ENCODE assay signal across 8 cellular contexts in the genomic region with DNA sequence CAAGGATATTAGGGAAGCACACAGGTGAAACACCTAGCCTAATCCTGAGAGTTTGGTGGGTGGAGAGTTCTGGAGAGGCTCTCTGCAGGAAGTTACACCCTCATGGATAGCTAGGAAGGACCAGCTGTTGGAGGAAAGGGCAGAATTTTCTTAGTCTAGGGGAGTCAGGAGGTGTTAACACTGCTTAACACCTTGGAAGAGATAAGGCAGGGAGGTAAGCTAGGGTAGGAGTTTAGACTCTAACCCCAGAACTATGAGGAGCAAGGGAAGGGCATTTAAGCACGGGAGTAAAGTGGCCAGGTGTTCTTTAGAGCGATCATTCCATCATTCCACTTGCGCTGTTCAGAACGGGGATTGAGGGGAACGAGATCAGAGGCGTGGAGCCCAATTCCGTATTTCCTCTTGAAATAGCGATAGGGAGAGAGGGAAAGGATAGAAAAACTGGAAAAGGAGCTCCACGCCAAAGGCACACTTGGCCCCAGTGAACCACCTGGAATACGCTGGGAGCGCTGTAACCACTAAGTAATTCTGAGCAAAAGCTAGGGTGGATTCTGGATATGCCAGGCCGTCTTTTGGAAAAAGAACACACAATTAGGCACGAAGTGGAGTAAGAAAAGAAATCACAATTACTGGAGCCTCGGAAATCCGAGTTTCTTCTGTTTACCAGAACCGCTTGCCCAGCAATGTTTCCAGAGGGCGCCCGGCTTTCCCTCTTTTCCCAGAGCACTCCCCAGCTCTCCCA. TPM values are rescaled to one million over a fixed set of nuclear protein-coding genes. Genes with fewer than 3 reads are reported as not detected.
A peak's percentile ranks its signal among the peaks of the same experiment; 100 is the strongest.
DNase-seq lines count a peak whose midpoint lies in the region; ATAC-seq and TF ChIP-seq lines count a peak whose summit lies in the region.

No MANE protein-coding gene starts in this region.

- peaks cover 0 to 12% of the 10 kb centered on the region in 2 donors for H3K4me1 ChIP-seq in thoracic aorta (ENCODE audit: control insufficient read depth in 1 of 2, low read depth in 2 of 2)

- no peaks in the 10 kb centered on the region for H3K9me3 ChIP-seq in thoracic aorta

- no peaks in the 10 kb centered on the region for H3K27me3 ChIP-seq in thoracic aorta (replicated peaks; ENCODE audit: insufficient read depth)

- ATAC-seq in activated CD8-positive, alpha-beta memory T cell treated with anti-CD3 and anti-CD28 coated beads, Interleukin-2, amount 10 ng/mL, durations not matched to agents 7 days and 5 days = no peak
- no peak for ATAC-seq in activated naive CD8-positive, alpha-beta T cell treated with anti-CD3 and anti-CD28 coated beads, Interleukin-2, amount 50 U/mL, for 24 hours
- ATAC-seq in left colon = peak; percentile 22
- ATAC-seq in thoracic aorta (ENCODE audit: insufficient number of reproducible peaks, low FRiP score, low read depth) = no peak
- ATAC-seq in HG03442 (IDR thresholded peaks at IDR 0.05; ENCODE audit: unreplicated experiment) = no peak
- ATAC-seq in GM18870 (IDR thresholded peaks at IDR 0.05; ENCODE audit: unreplicated experiment) = no peak

- no peak overlapping the region for H3K27ac Mint-ChIP-seq in activated CD8-positive, alpha-beta memory T cell treated with anti-CD3 and anti-CD28 coated beads, Interleukin-2, amount 10 ng/mL, durations not matched to agents 7 days and 5 days
- H3K27ac Mint-ChIP-seq in activated naive CD8-positive, alpha-beta T cell treated with anti-CD3 and anti-CD28 coated beads, Interleukin-2, amount 50 U/mL, for 24 hours = no peak overlapping the region

- no peaks in the 10 kb centered on the region for H3K36me3 ChIP-seq in thoracic aorta

- peaks cover 52% of the 10 kb centered on the region for H3K27me3 Mint-ChIP-seq in activated CD8-positive, alpha-beta memory T cell treated with anti-CD3 and anti-CD28 coated beads, Interleukin-2, amount 10 ng/mL, durations not matched to agents 7 days and 5 days
- H3K27me3 Mint-ChIP-seq in activated naive CD8-positive, alpha-beta T cell treated with anti-CD3 and anti-CD28 coated beads, Interleukin-2, amount 50 U/mL, for 24 hours = peaks cover 37% of the 10 kb centered on the region

- no peaks in the 10 kb centered on the region for H3K9me3 Mint-ChIP-seq in activated CD8-positive, alpha-beta memory T cell treated with anti-CD3 and anti-CD28 coated beads, Interleukin-2, amount 10 ng/mL, durations not matched to agents 7 days and 5 days (ENCODE audit: low read depth)
- H3K9me3 Mint-ChIP-seq in activated naive CD8-positive, alpha-beta T cell treated with anti-CD3 and anti-CD28 coated beads, Interleukin-2, amount 50 U/mL, for 24 hours = no peaks in the 10 kb centered on the region

- no peak for DNase-seq in activated CD8-positive, alpha-beta memory T cell treated with anti-CD3 and anti-CD28 coated beads, Interleukin-2, amount 10 ng/mL, durations not matched to agents 7 days and 5 days
- no peak for DNase-seq in activated CD8-positive, alpha-beta memory T cell treated with anti-CD3 and anti-CD28 coated beads, Interleukin-2, amount 50 U/mL, for 48 hours
- no peak for DNase-seq in activated naive CD8-positive, alpha-beta T cell treated with anti-CD3 and anti-CD28 coated beads, Interleukin-2, amount 50 U/mL, for 24 hours
- no peak for DNase-seq in left colon
- DNase-seq in thoracic aorta (ENCODE audit: low spot score) = no peak
- no peak for DNase-seq in NCI-H1436 (lab: John Stamatoyannopoulos, UW)

- H3K4me3 Mint-ChIP-seq in activated CD8-positive, alpha-beta memory T cell treated with anti-CD3 and anti-CD28 coated beads, Interleukin-2, amount 10 ng/mL, durations not matched to agents 7 days and 5 days = peak overlapping the region; percentile 69
- H3K4me3 Mint-ChIP-seq in activated naive CD8-positive, alpha-beta T cell treated with anti-CD3 and anti-CD28 coated beads, Interleukin-2, amount 50 U/mL, for 24 hours = peak overlapping the region; percentile 77

- CTCF ChIA-PET in activated CD8-positive, alpha-beta memory T cell treated with anti-CD3 and anti-CD28 coated beads, Interleukin-2, amount 10 ng/mL, durations not matched to agents 7 days and 5 days (lab: Charles Lee) = interaction anchor here (1.2 to 1.5 kb wide), 2 partner anchors 36 to 144 kb away, joined by 3 to 4 read pairs; no protein-coding TSS in a partner anchor

- no peak for TF ChIP-seq CTCF in thoracic aorta (IDR thresholded peaks at IDR 0.05)

- H3K36me3 Mint-ChIP-seq in activated CD8-positive, alpha-beta memory T cell treated with anti-CD3 and anti-CD28 coated beads, Interleukin-2, amount 10 ng/mL, durations not matched to agents 7 days and 5 days = peaks cover 3% of the 10 kb centered on the region
- H3K36me3 Mint-ChIP-seq in activated naive CD8-positive, alpha-beta T cell treated with anti-CD3 and anti-CD28 coated beads, Interleukin-2, amount 50 U/mL, for 24 hours (ENCODE audit: low read depth) = peaks cover 2% of the 10 kb centered on the region

- H3K4me3 ChIP-seq in thoracic aorta = peak overlapping the region; percentile 77

- H3K27ac ChIP-seq in thoracic aorta = no peak overlapping the region

- peaks cover 18% of the 10 kb centered on the region for H3K4me1 Mint-ChIP-seq in activated CD8-positive, alpha-beta memory T cell treated with anti-CD3 and anti-CD28 coated beads, Interleukin-2, amount 10 ng/mL, durations not matched to agents 7 days and 5 days
- H3K4me1 Mint-ChIP-seq in activated naive CD8-positive, alpha-beta T cell treated with anti-CD3 and anti-CD28 coated beads, Interleukin-2, amount 50 U/mL, for 24 hours = peaks cover 28% of the 10 kb centered on the region

- intact Hi-C loops in left colon (cut with DNase I, micrococcal nuclease) = no loop called here

RNA-seq across cellular contexts. Expression of a gene that starts 1.5 kb away (rescaled TPM):
- 1 to 10 TPM; 6.3 to 9.7 TPM for total RNA-seq in activated CD8-positive, alpha-beta memory T cell treated with anti-CD3 and anti-CD28 coated beads, Interleukin-2, amount 10 ng/mL, durations not matched to agents 7 days and 5 days
- total RNA-seq in left colon = 1 to 10 TPM; 3.8 to 9.5 TPM
- 10 to 100 TPM; 17.2 to 39.0 TPM for total RNA-seq in thoracic aorta
